ENCODE assay signal across 9 cellular contexts in the genomic region with DNA sequence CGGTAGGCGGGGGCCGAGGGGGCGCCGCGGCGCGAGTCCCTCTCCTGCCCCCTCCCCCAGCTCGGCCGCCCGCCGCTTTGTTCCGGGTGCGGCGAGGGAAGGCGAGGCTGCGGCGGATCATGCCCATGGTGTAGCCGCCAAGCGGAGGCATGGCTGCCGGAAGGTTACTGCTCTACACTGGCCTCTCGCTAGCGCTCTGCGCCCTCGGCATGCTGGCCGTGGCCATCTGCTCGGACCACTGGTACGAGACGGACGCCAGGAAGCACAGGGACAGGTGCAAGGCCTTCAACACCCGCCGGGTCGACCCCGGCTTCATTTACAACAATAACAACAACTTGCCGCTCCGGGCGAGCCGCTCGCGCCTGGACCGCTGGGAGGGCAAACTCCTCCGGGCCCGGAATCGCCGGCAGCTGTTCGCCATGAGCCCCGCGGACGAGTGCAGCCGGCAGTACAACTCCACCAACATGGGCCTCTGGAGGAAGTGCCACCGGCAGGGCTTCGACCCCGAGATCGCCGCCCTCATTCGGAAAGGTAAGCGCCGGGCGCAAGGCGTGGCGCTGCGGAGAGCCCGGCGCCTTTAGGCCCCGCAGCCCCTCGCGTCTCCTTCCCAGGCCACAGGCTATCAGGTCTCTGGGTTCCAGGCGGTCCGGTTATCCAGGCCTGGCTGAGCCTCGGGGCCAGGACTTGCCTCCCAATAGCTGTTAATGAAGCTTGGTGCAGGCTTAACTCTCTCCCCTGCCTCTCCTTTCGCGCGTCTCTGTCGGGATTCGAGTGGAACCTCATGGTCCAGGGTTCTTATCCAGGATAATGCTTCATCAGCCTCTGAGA. TPM values are rescaled to one million over a fixed set of nuclear protein-coding genes. Genes with fewer than 3 reads are reported as not detected.
DNase-seq lines count a peak whose midpoint lies in the region; ATAC-seq and TF ChIP-seq lines count a peak whose summit lies in the region.
"Had no signal": no experiment of that assay in that cellular context is flagged by ENCODE, and none has a peak within 500 bp of the region (broad histone marks: within the 10 kb centered on the region; RNA-seq: fewer than 3 reads in every experiment).

No MANE protein-coding gene starts in this region.

- peaks cover 0 to 2% of the 10 kb centered on the region in 2 donors for H3K36me3 Mint-ChIP-seq in CD14-positive monocyte
- H3K36me3 Mint-ChIP-seq in natural killer cell treated with Interleukin-12 subunit alpha and Interleukin-12 subunit beta and Interleukin-15 and Interleukin-18, amount 100 ng/mL, for 72 hours, result peaks cover 12% of the 10 kb centered on the region

- no peak for TF ChIP-seq POLR2A in esophagus muscularis mucosa (IDR thresholded peaks at IDR 0.05; ENCODE audit: low read depth)

- H3K9me3 ChIP-seq in HAP-1 (no peaks in the 10 kb centered on the region), WERI-Rb-1 (ENCODE audit: severe bottlenecking) (no peaks in the 10 kb centered on the region), esophagus muscularis mucosa (no peaks in the 10 kb centered on the region)

- H3K27ac ChIP-seq in WERI-Rb-1 (0 out of 2 replicates have a peak overlapping the region, but pooled peaks have one; percentile 7), esophagus muscularis mucosa (replicated peaks in 1 of 4) (peak overlapping the region in 1 of 4 donors; percentile 5)

- 3% methylated on average over 16 of the region's 75 CpGs for WGBS in esophagus muscularis mucosa

- intact Hi-C loops in CD14-positive monocyte (cut with micrococcal nuclease) (no loop called here), esophagus muscularis mucosa (cut with DNase I) (loop anchor here (10.0 kb wide), 1 partner anchor 460 kb away; no protein-coding TSS in a partner anchor)

- H3K4me1 ChIP-seq in HAP-1 (peaks cover 22% of the 10 kb centered on the region), esophagus muscularis mucosa (peaks cover 21 to 46% (median 43%) of the 10 kb centered on the region in 4 donors)

- no peaks in the 10 kb centered on the region for H3K27me3 ChIP-seq in HAP-1 (ENCODE audit: low read depth)
- H3K27me3 ChIP-seq in WERI-Rb-1 (ENCODE audit: insufficient read depth, low read depth, severe bottlenecking), result peaks cover 5% of the 10 kb centered on the region
- peaks cover 0 to 65% (median 16%) of the 10 kb centered on the region in 4 donors for H3K27me3 ChIP-seq in esophagus muscularis mucosa

- H3K4me1 Mint-ChIP-seq in CD14-positive monocyte, result peaks cover 17% of the 10 kb centered on the region
- H3K4me1 Mint-ChIP-seq in natural killer cell treated with Interleukin-12 subunit alpha and Interleukin-12 subunit beta and Interleukin-15 and Interleukin-18, amount 100 ng/mL, for 72 hours (ENCODE audit: low read depth in 2 of 2), result peaks cover 6 to 16% of the 10 kb centered on the region in 2 donors

- TF ChIP-seq CTCF in CD14-positive monocyte (IDR thresholded peaks at IDR 0.05) (no peak), WERI-Rb-1 (IDR thresholded peaks at IDR 0.05; ENCODE audit: low read depth, low read length) (no peak), esophagus muscularis mucosa (IDR thresholded peaks at IDR 0.05) (no peak)

- H3K9me3 Mint-ChIP-seq in CD14-positive monocyte, result peaks cover 0 to 23% (median 6%) of the 10 kb centered on the region in 7 donors
- H3K9me3 Mint-ChIP-seq in natural killer cell treated with Interleukin-12 subunit alpha and Interleukin-12 subunit beta and Interleukin-15 and Interleukin-18, amount 100 ng/mL, for 72 hours, result no peaks in the 10 kb centered on the region

- peak overlapping the region; percentile 58 for H3K4me3 ChIP-seq in HAP-1
- peak overlapping the region; percentile 73 for H3K4me3 ChIP-seq in WERI-Rb-1 (ENCODE audit: low read depth, low read length)
- peak overlapping the region; percentile 59 to 68 (median 62) for H3K4me3 ChIP-seq in esophagus muscularis mucosa

- H3K27me3 Mint-ChIP-seq in CD14-positive monocyte (ENCODE audit: low read depth in 3 of 3), result peaks cover 40 to 56% (median 42%) of the 10 kb centered on the region in 3 donors
- H3K27me3 Mint-ChIP-seq in natural killer cell treated with Interleukin-12 subunit alpha and Interleukin-12 subunit beta and Interleukin-15 and Interleukin-18, amount 100 ng/mL, for 72 hours, result peaks cover 29 to 31% of the 10 kb centered on the region in 2 donors

- DNase-seq in CD14-positive monocyte (ENCODE audit: low spot score) (no peak), HAP-1 (ENCODE audit: low spot score in 2 of 2) (peak in 1 of 2 experiments; percentile 61), WERI-Rb-1 (peak; percentile 46), esophagus muscularis mucosa (ENCODE audit: extremely low spot score) (no peak), NAMALWA (ENCODE audit: low spot score) (no peak)
- peak; percentile 64 for DNase-seq in natural killer cell treated with Interleukin-12 subunit alpha and Interleukin-12 subunit beta and Interleukin-15 and Interleukin-18, amount 100 ng/mL, for 72 hours (ENCODE audit: low spot score)

- H3K27ac Mint-ChIP-seq in CD14-positive monocyte, result no peak overlapping the region
- H3K27ac Mint-ChIP-seq in natural killer cell treated with Interleukin-12 subunit alpha and Interleukin-12 subunit beta and Interleukin-15 and Interleukin-18, amount 100 ng/mL, for 72 hours, result peak overlapping the region in 1 of 2 donors; percentile 57

- in situ Hi-C loops in HAP-1 (cut with MboI; ENCODE audit: low sequenced_read_pairs), result no loop called here

- ATAC-seq in natural killer cell treated with Interleukin-12 subunit alpha and Interleukin-12 subunit beta and Interleukin-15 and Interleukin-18, amount 100 ng/mL, for 72 hours, result peak; percentile 64 to 74
- ATAC-seq in GM18519 (IDR thresholded peaks at IDR 0.05; ENCODE audit: low FRiP score, unreplicated experiment) (no peak), HG03097 (IDR thresholded peaks at IDR 0.05; ENCODE audit: low FRiP score, unreplicated experiment) (no peak)

- H3K36me3 ChIP-seq in HAP-1 (replicated peaks) (no peaks in the 10 kb centered on the region), WERI-Rb-1 (no peaks in the 10 kb centered on the region), esophagus muscularis mucosa (no peaks in the 10 kb centered on the region)

- H3K4me3 Mint-ChIP-seq in CD14-positive monocyte, result peak overlapping the region; percentile 25 to 85
- peak overlapping the region; percentile 68 for H3K4me3 Mint-ChIP-seq in natural killer cell treated with Interleukin-12 subunit alpha and Interleukin-12 subunit beta and Interleukin-15 and Interleukin-18, amount 100 ng/mL, for 72 hours

- TF ChIP-seq EP300 in esophagus muscularis mucosa (IDR thresholded peaks at IDR 0.05), result no peak

RNA-seq across cellular contexts. Expression of a gene that starts 0.5 kb away (rescaled TPM):
- polyA plus RNA-seq in CD14-positive monocyte, result not detected
- total RNA-seq in esophagus muscularis mucosa, result 1 to 10 TPM in 2 of 4 donors, under 1 TPM in 2; 0.42 to 2.5 (median 0.92) TPM
- 1 to 10 TPM; 8.2 to 9.0 TPM for total RNA-seq in natural killer cell treated with Interleukin-12 subunit alpha and Interleukin-12 subunit beta and Interleukin-15 and Interleukin-18, amount 100 ng/mL, for 72 hours
- total RNA-seq: HT1080 had no signal

RNA-seq across cellular contexts. Expression of a gene that starts 59.6 kb away (rescaled TPM):
- 10 to 100 TPM; 45.0 to 52.7 TPM for polyA plus RNA-seq in CD14-positive monocyte
- 10 to 100 TPM; 13.6 to 27.8 (median 25.3) TPM for total RNA-seq in esophagus muscularis mucosa
- total RNA-seq in natural killer cell treated with Interleukin-12 subunit alpha and Interleukin-12 subunit beta and Interleukin-15 and Interleukin-18, amount 100 ng/mL, for 72 hours, result 10 to 100 TPM; 74.2 to 75.0 TPM

Comparison
In these comparisons a context has a peak if more than half of its experiments do, and no peak if none do; other contexts are left out.
1. DNase-seq: peak in WERI-Rb-1 (single experiment) and natural killer cell treated with Interleukin-12 subunit alpha and Interleukin-12 subunit beta and Interleukin-15 and Interleukin-18, amount 100 ng/mL, for 72 hours (single experiment); none in CD14-positive monocyte (single experiment), esophagus muscularis mucosa (single experiment) and NAMALWA (single experiment).
2. ATAC-seq: peak in natural killer cell treated with Interleukin-12 subunit alpha and Interleukin-12 subunit beta and Interleukin-15 and Interleukin-18, amount 100 ng/mL, for 72 hours (2 of 2); none in GM18519 (single experiment) and HG03097 (single experiment).
3. Peak in every context shown above with its lines, with median percentiles within 50 percentile points of each other: H3K4me3 ChIP-seq.